Comparison of ENCODE assay signal across 18 cellular contexts in the genomic region with DNA sequence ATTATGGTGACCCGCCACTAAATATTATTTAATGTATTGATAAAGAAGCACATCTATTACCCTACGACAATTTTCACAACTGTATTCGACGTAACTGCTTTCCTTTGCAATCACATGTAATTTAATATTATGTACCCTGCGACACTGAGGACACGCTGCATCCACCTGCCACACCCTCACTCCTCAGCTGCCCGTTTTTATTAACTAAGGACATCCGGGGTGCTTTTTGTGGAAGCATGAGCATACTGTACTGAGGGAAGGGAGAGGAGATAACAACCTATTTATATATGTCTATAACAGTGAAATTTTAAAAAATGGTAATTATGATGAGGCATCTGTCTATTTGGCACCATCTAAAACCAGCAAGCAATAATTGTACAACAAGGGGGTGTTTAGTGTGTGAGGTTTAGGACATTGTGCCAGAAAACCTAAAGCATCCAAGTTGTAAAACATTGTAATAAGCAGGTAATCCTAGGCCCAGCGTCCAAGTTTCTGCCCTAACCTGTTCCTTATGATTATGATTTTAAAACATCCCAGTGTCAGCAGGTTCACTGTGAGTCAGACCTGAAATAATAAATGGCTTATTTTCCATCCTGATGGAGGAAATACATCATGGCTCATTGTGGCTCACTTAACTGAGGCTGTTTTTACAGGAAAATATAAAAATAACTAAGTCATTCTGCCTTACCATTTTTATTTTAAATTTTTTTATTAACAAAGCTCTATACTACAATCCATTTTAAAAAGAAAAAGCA. TPM values are rescaled to one million over a fixed set of nuclear protein-coding genes. Genes with fewer than 3 reads are reported as not detected.
DNase-seq lines count a peak whose midpoint lies in the region; ATAC-seq, FAIRE-seq and TF ChIP-seq lines count a peak whose summit lies in the region.
"Had no signal": no experiment of that assay in that cellular context is flagged by ENCODE, and none has a peak within 500 bp of the region (broad histone marks: within the 10 kb centered on the region; RNA-seq: fewer than 3 reads in every experiment).

No MANE protein-coding gene starts in this region.

- H3K4me3 ChIP-seq in thoracic aorta (no peak overlapping the region), HepG2 (replicated peaks in 1 of 3; ENCODE audit: insufficient read depth in 1 of 3, low read depth in 2 of 3, low read length in 3 of 3) (no peak overlapping the region)
- H3K4me3 ChIP-seq: spleen had no signal

- no peak for TF ChIP-seq CTCF in activated CD8-positive, alpha-beta T cell treated with anti-CD3 and anti-CD28 coated beads for 36 hours (IDR thresholded peaks at IDR 0.05)
- TF ChIP-seq CTCF in thoracic aorta (IDR thresholded peaks at IDR 0.05) (no peak), HepG2 (CRISPR knock-in tag; IDR thresholded peaks at IDR 0.05) (no peak)

- H3K27me3 Mint-ChIP-seq in activated CD8-positive, alpha-beta T cell treated with anti-CD3 and anti-CD28 coated beads for 36 hours, result no peaks in the 10 kb centered on the region
- no peaks in the 10 kb centered on the region for H3K27me3 Mint-ChIP-seq in activated CD8-positive, alpha-beta T cell treated with anti-CD3 and anti-CD28 coated beads, Interleukin-2, amount 10 ng/mL, durations not matched to agents 7 days and 5 days (ENCODE audit: low read depth)
- no peaks in the 10 kb centered on the region for H3K27me3 Mint-ChIP-seq in activated naive CD8-positive, alpha-beta T cell

- ATAC-seq in activated CD8-positive, alpha-beta T cell treated with anti-CD3 and anti-CD28 coated beads for 36 hours, result no peak
- ATAC-seq in activated CD8-positive, alpha-beta T cell treated with anti-CD3 and anti-CD28 coated beads, Interleukin-2, amount 10 ng/mL, durations not matched to agents 7 days and 5 days, result no peak
- ATAC-seq in thoracic aorta (ENCODE audit: insufficient number of reproducible peaks, low FRiP score, low read depth) (peak; percentile 10), HepG2 (no peak)

- H3K9me3 Mint-ChIP-seq in activated CD8-positive, alpha-beta T cell treated with anti-CD3 and anti-CD28 coated beads for 36 hours, result peaks cover 7% of the 10 kb centered on the region
- H3K9me3 Mint-ChIP-seq in activated CD8-positive, alpha-beta T cell treated with anti-CD3 and anti-CD28 coated beads, Interleukin-2, amount 10 ng/mL, durations not matched to agents 7 days and 5 days (ENCODE audit: insufficient read depth), result no peaks in the 10 kb centered on the region
- no peaks in the 10 kb centered on the region for H3K9me3 Mint-ChIP-seq in activated naive CD8-positive, alpha-beta T cell (ENCODE audit: low read depth)

- no peak overlapping the region for H3K4me2 ChIP-seq in HepG2 (ENCODE audit: low read depth, low read length)

- no peak for FAIRE-seq in HepG2 (lab: Jason Lieb, UNC)
- FAIRE-seq: RCC 7860 had no signal

- CTCF ChIA-PET in activated CD8-positive, alpha-beta T cell treated with anti-CD3 and anti-CD28 coated beads for 36 hours (lab: Charles Lee), result interaction anchor here (1.6 kb wide), 1 partner anchor 9 kb away, joined by 4 read pairs; no protein-coding TSS in a partner anchor
- CTCF ChIA-PET in activated CD8-positive, alpha-beta T cell treated with anti-CD3 and anti-CD28 coated beads, Interleukin-2, amount 10 ng/mL, durations not matched to agents 7 days and 5 days (lab: Charles Lee), result no interaction called here
- CTCF ChIA-PET in HepG2 (lab: Yijun Ruan, JAX; ENCODE audit: low intra/inter-chr PET ratio, low total read pairs), result no interaction called here

- H3K4me3 Mint-ChIP-seq in activated CD8-positive, alpha-beta T cell treated with anti-CD3 and anti-CD28 coated beads for 36 hours, result no peak overlapping the region
- no peak overlapping the region for H3K4me3 Mint-ChIP-seq in activated CD8-positive, alpha-beta T cell treated with anti-CD3 and anti-CD28 coated beads, Interleukin-2, amount 10 ng/mL, durations not matched to agents 7 days and 5 days
- H3K4me3 Mint-ChIP-seq in activated naive CD8-positive, alpha-beta T cell, result peak overlapping the region; percentile 56
- H3K4me3 Mint-ChIP-seq: T-helper 2 cell treated with Interferon-gamma antibody and Interleukin-4, amounts not matched to agents 5 μg/mL and 100 μg/mL, for 36 hours had no signal

- peaks cover 25 to 41% of the 10 kb centered on the region in 2 donors for H3K4me1 ChIP-seq in thoracic aorta (ENCODE audit: control insufficient read depth in 1 of 2, low read depth in 2 of 2)
- peaks cover 24% of the 10 kb centered on the region for H3K4me1 ChIP-seq in HepG2 (ENCODE audit: insufficient read depth, low read length)

- in situ Hi-C loops in HepG2 (cut with HindIII; ENCODE audit: extremely low pct_ligation_motif_present, low pct_unique_long_range_greater_than_20kb), result no loop called here

- no TSS peak for BruUV-seq in HepG2 (replicated peaks; lab: Mats Ljungman, UMichigan)

- DNase-seq in activated CD8-positive, alpha-beta T cell treated with anti-CD3 and anti-CD28 coated beads for 36 hours, result no peak
- no peak for DNase-seq in activated CD8-positive, alpha-beta T cell treated with anti-CD3 and anti-CD28 coated beads, Interleukin-2, amount 10 ng/mL, durations not matched to agents 7 days and 5 days
- peak; percentile 56 for DNase-seq in glomerular endothelial cell (ENCODE audit: extremely low read depth, low read depth, low spot score)
- DNase-seq in thoracic aorta (ENCODE audit: low spot score), result no peak
- no peak for DNase-seq in HepG2 (ENCODE audit: low spot score)
- no peak for DNase-seq in NCI-H146 (lab: John Stamatoyannopoulos, UW)
- no peak for DNase-seq in SIG-M5 (lab: John Stamatoyannopoulos, UW)
- DNase-seq: activated CD4-positive, alpha-beta T cell treated with anti-CD3 and anti-CD28 coated beads, Interleukin-2, amount 50 U/mL, for 48 hours; activated naive CD4-positive, alpha-beta T cell; DMS79; mesendoderm; NCI-H1092 treated with DMSO at 0.1 percent for 48 hours; NCI-H510A; nucleus accumbens; spleen had no signal

- no peaks in the 10 kb centered on the region for H3K27me3 ChIP-seq in thoracic aorta (replicated peaks; ENCODE audit: insufficient read depth)
- H3K27me3 ChIP-seq in HepG2 (ENCODE audit: control insufficient read depth in 1 of 2, insufficient read depth in 2 of 2, low read length in 2 of 2), result no peaks in the 10 kb centered on the region
- H3K27me3 ChIP-seq: spleen had no signal

- H3K27ac Mint-ChIP-seq in activated CD8-positive, alpha-beta T cell treated with anti-CD3 and anti-CD28 coated beads for 36 hours, result peak overlapping the region; percentile 96
- no peak overlapping the region for H3K27ac Mint-ChIP-seq in activated CD8-positive, alpha-beta T cell treated with anti-CD3 and anti-CD28 coated beads, Interleukin-2, amount 10 ng/mL, durations not matched to agents 7 days and 5 days
- H3K27ac Mint-ChIP-seq in activated naive CD8-positive, alpha-beta T cell, result peak overlapping the region; percentile 93

- no peak for TF ChIP-seq RAD21 in HepG2 (CRISPR knock-in tag; IDR thresholded peaks at IDR 0.05)

- H3K4me1 Mint-ChIP-seq in activated CD8-positive, alpha-beta T cell treated with anti-CD3 and anti-CD28 coated beads for 36 hours (ENCODE audit: low read depth), result peaks cover 91% of the 10 kb centered on the region
- H3K4me1 Mint-ChIP-seq in activated CD8-positive, alpha-beta T cell treated with anti-CD3 and anti-CD28 coated beads, Interleukin-2, amount 10 ng/mL, durations not matched to agents 7 days and 5 days (ENCODE audit: low read depth), result peaks cover 76% of the 10 kb centered on the region
- peaks cover 98% of the 10 kb centered on the region for H3K4me1 Mint-ChIP-seq in activated naive CD8-positive, alpha-beta T cell (ENCODE audit: low read depth)

- H4K20me1 ChIP-seq in HepG2 (ENCODE audit: insufficient read depth, low read length), result peaks cover 67% of the 10 kb centered on the region

- POLR2A ChIA-PET in activated CD8-positive, alpha-beta T cell treated with anti-CD3 and anti-CD28 coated beads for 36 hours (lab: Charles Lee), result interaction anchor here (0.8 to 0.9 kb wide), 2 partner anchors 10 to 54 kb away, joined by 3 to 5 read pairs; no protein-coding TSS in a partner anchor
- POLR2A ChIA-PET in activated CD8-positive, alpha-beta T cell treated with anti-CD3 and anti-CD28 coated beads, Interleukin-2, amount 10 ng/mL, durations not matched to agents 7 days and 5 days (lab: Charles Lee), result no interaction called here
- POLR2A ChIA-PET in HepG2 (lab: Yijun Ruan, JAX), result no interaction called here

- H3K36me3 Mint-ChIP-seq in activated CD8-positive, alpha-beta T cell treated with anti-CD3 and anti-CD28 coated beads for 36 hours (ENCODE audit: low read depth), result peaks cover 44% of the 10 kb centered on the region
- peaks cover 25% of the 10 kb centered on the region for H3K36me3 Mint-ChIP-seq in activated CD8-positive, alpha-beta T cell treated with anti-CD3 and anti-CD28 coated beads, Interleukin-2, amount 10 ng/mL, durations not matched to agents 7 days and 5 days (ENCODE audit: low read depth)
- H3K36me3 Mint-ChIP-seq in activated naive CD8-positive, alpha-beta T cell, result peaks cover 20% of the 10 kb centered on the region

- intact Hi-C loops in activated CD8-positive, alpha-beta T cell treated with anti-CD3 and anti-CD28 coated beads for 36 hours (cut with micrococcal nuclease), result loop anchor here (5.0 to 10.0 kb wide), 2 partner anchors 52 to 225 kb away; no protein-coding TSS in a partner anchor
- intact Hi-C loops in HepG2 (cut with micrococcal nuclease; ENCODE audit: unreplicated experiment), result no loop called here

- H3K9ac ChIP-seq in HepG2 (ENCODE audit: insufficient read depth, low read depth, low read length), result no peak overlapping the region

- no peak for TF ChIP-seq POLR2A in HepG2 (IDR thresholded peaks at IDR 0.05; ENCODE audit: insufficient read depth in 1 of 2, low read depth in 2 of 2, low read length in 2 of 2)

- peaks cover 96% of the 10 kb centered on the region for H3K79me2 ChIP-seq in HepG2 (ENCODE audit: insufficient read depth, low read length)

- H3K36me3 ChIP-seq in thoracic aorta (no peaks in the 10 kb centered on the region), HepG2 (replicated peaks in 1 of 2; ENCODE audit: control insufficient read depth in 1 of 2, insufficient read depth in 2 of 2, low read length in 2 of 2) (peaks cover 6 to 27% of the 10 kb centered on the region in 2 experiments)
- H3K36me3 ChIP-seq: spleen had no signal

- H3K27ac ChIP-seq in thoracic aorta, result no peak overlapping the region
- H3K27ac ChIP-seq in HepG2 (ENCODE audit: extremely low read length, insufficient read depth, low read length), result no peak overlapping the region

- 93% methylated on average over 9 of the region's 9 CpGs for WGBS in HepG2 (ENCODE audit: low lambda C conversion rate)

- TF ChIP-seq EP300 in HepG2 (IDR thresholded peaks at IDR 0.05; ENCODE audit: low read depth in 2 of 2, low read length in 2 of 2), result no peak
- no peak for TF ChIP-seq EP300 in HepG2 (CRISPR knock-in tag; IDR thresholded peaks at IDR 0.05; ENCODE audit: borderline replicate concordance)

- no peak overlapping the region for H2AFZ ChIP-seq in HepG2 (ENCODE audit: low read length)

- no peaks in the 10 kb centered on the region for H3K9me3 ChIP-seq in thoracic aorta
- H3K9me3 ChIP-seq in HepG2 (ENCODE audit: low read length), result no peaks in the 10 kb centered on the region
- H3K9me3 ChIP-seq: spleen had no signal

RNA-seq across cellular contexts. Expression of a gene that starts 56.3 kb away (rescaled TPM):
- 10 to 100 TPM; 30.6 to 30.8 TPM for total RNA-seq in activated CD8-positive, alpha-beta T cell treated with anti-CD3 and anti-CD28 coated beads for 36 hours
- total RNA-seq in activated CD8-positive, alpha-beta T cell treated with anti-CD3 and anti-CD28 coated beads, Interleukin-2, amount 10 ng/mL, durations not matched to agents 7 days and 5 days, result 10 to 100 TPM; 23.1 to 24.0 TPM
- total RNA-seq in glomerular endothelial cell, result 33.7 and 68.3 TPM in 2 replicates
- 10 to 100 TPM; 41.7 to 60.9 TPM for total RNA-seq in thoracic aorta
- 8.1 and 13.8 TPM in 2 replicates for total RNA-seq in HepG2 (2016; rRNA removed; fragmentation: Illumina TruSeq; extraction: Trizol)
- total RNA-seq in HepG2 (2016; cell fraction: cytosol; rRNA removed; fragmentation: Illumina TruSeq; extraction: Trizol; ENCODE audit: low read depth), result 16.8 and 17.8 TPM in 2 replicates
- total RNA-seq in HepG2 (2016; cell fraction: insoluble cytoplasmic fraction; rRNA removed; fragmentation: Illumina TruSeq; extraction: Trizol), result 7.8 and 12.3 TPM in 2 replicates
- total RNA-seq in HepG2 (2016; cell fraction: membrane; rRNA removed; fragmentation: Illumina TruSeq; extraction: Trizol), result 15.3 and 15.4 TPM in 2 replicates
- 14.4 and 14.7 TPM in 2 replicates for total RNA-seq in HepG2 (2016; cell fraction: nucleus; rRNA removed; fragmentation: Illumina TruSeq; extraction: Trizol)
- 10.9 and 13.1 TPM in 2 replicates for polyA plus RNA-seq in HepG2 (2011; rRNA removed)
- polyA plus RNA-seq in HepG2 (2011; cell fraction: cytosol; rRNA removed), result 8.3 and 8.4 TPM in 2 replicates
- 12.9 and 17.5 TPM in 2 replicates for polyA plus RNA-seq in HepG2 (2011; cell fraction: nucleus; rRNA removed)
- 8.8 and 12.0 TPM in 2 replicates for polyA plus RNA-seq in HepG2 (2012)
- polyA plus RNA-seq in HepG2 (2016; cell fraction: cytosol; fragmentation: Illumina TruSeq; extraction: Trizol; ENCODE audit: low read depth), result 0.25 TPM in 2 replicates
- polyA plus RNA-seq in HepG2 (2016; cell fraction: insoluble cytoplasmic fraction; fragmentation: Illumina TruSeq; extraction: Trizol; ENCODE audit: low read depth), result 10.3 and 10.9 TPM in 2 replicates
- 1.5 and 2.0 TPM in 2 replicates for polyA plus RNA-seq in HepG2 (2016; cell fraction: membrane; fragmentation: Illumina TruSeq; extraction: Trizol; ENCODE audit: low read depth)
- polyA plus RNA-seq in HepG2 (2016; cell fraction: nucleus; fragmentation: Illumina TruSeq; extraction: Trizol; ENCODE audit: insufficient read depth, low read depth), result 9.4 and 9.9 TPM in 2 replicates
- polyA minus RNA-seq in HepG2 (2011; rRNA and poly(A)+ RNA removed; ENCODE audit: low replicate concordance), result 4.3 and 53.3 TPM in 2 replicates
- polyA minus RNA-seq in HepG2 (2011; cell fraction: cytosol; rRNA and poly(A)+ RNA removed), result 28.8 and 31.7 TPM in 2 replicates
- polyA minus RNA-seq in HepG2 (2011; cell fraction: nucleus; rRNA and poly(A)+ RNA removed), result 63.8 and 73.3 TPM in 2 replicates
